Comparison of ENCODE assay signal across 13 cellular contexts in genomic region chr12:12534134-12534866, GRCh38. TPM values are rescaled to one million over a fixed set of nuclear protein-coding genes. Genes with fewer than 3 reads are reported as not detected.
DNase-seq lines count a peak whose midpoint lies in the region; ATAC-seq and TF ChIP-seq lines count a peak whose summit lies in the region.
"Had no signal": no experiment of that assay in that cellular context is flagged by ENCODE, and none has a peak within 500 bp of the region (broad histone marks: within the 10 kb centered on the region; RNA-seq: fewer than 3 reads in every experiment).

No MANE protein-coding gene starts in this region.

- BruUV-seq in PC-9 (replicated peaks; lab: Mats Ljungman, UMichigan), result no TSS peak

- H3F3A ChIP-seq in PC-9 (ENCODE audit: insufficient read depth, low read depth), result no peaks in the 10 kb centered on the region

- peaks cover 20 to 37% (median 31%) of the 10 kb centered on the region in 3 donors for H3K4me1 Mint-ChIP-seq in CD8-positive, alpha-beta memory T cell
- H3K4me1 Mint-ChIP-seq in progenitor cell of endocrine pancreas (ENCODE audit: low read depth), result peaks cover 25% of the 10 kb centered on the region

- 0 out of 2 replicates have a peak, but pooled peaks cover 3% of the 10 kb centered on the region for H4K20me1 ChIP-seq in PC-9 (ENCODE audit: insufficient read depth)

- no peaks in the 10 kb centered on the region for H3K36me3 ChIP-seq in CD8-positive, alpha-beta memory T cell (ENCODE audit: insufficient read depth, low read length)
- no peaks in the 10 kb centered on the region for H3K36me3 ChIP-seq in PC-9 (ENCODE audit: low read depth)
- no peaks in the 10 kb centered on the region for H3K36me3 ChIP-seq in heart left ventricle
- H3K36me3 ChIP-seq: suprapubic skin had no signal

- intact Hi-C loops in PC-9 (cut with micrococcal nuclease; ENCODE audit: unreplicated experiment) (no loop called here), heart left ventricle (cut with DNase I) (no loop called here), lower leg skin (cut with DNase I; ENCODE audit: low total_unique reads) (no loop called here)

- TF ChIP-seq POLR2A in heart left ventricle (IDR thresholded peaks at IDR 0.05) (no peak), lower leg skin (IDR thresholded peaks at IDR 0.05) (no peak)

- H3K27ac Mint-ChIP-seq in CD8-positive, alpha-beta memory T cell, result peak overlapping the region in 5 of 8 donors; percentile 17 to 92 (median 57)
- H3K27ac Mint-ChIP-seq in progenitor cell of endocrine pancreas, result peak overlapping the region; percentile 66

- CTCF ChIA-PET in CD8-positive, alpha-beta memory T cell (lab: Charles Lee), result no interaction called here
- CTCF ChIA-PET in PC-9 (lab: Charles Lee), result no interaction called here

- no peaks in the 10 kb centered on the region for H3K9me2 ChIP-seq in PC-9 (ENCODE audit: insufficient read depth)

- no peak overlapping the region for H3K4me3 Mint-ChIP-seq in CD8-positive, alpha-beta memory T cell
- no peak overlapping the region for H3K4me3 Mint-ChIP-seq in progenitor cell of endocrine pancreas (ENCODE audit: low read depth)

- H3K4me3 ChIP-seq in CD8-positive, alpha-beta memory T cell (ENCODE audit: low read length), result no peak overlapping the region
- H3K4me3 ChIP-seq in PC-9 (no peak overlapping the region), heart left ventricle (no peak overlapping the region), lower leg skin (ENCODE audit: low read depth, poor library complexity, severe bottlenecking) (no peak overlapping the region)
- H3K4me3 ChIP-seq: suprapubic skin had no signal

- ATAC-seq in heart left ventricle (peak; percentile 23 to 74 (median 66)), HG02610 (IDR thresholded peaks at IDR 0.05; ENCODE audit: unreplicated experiment) (no peak)

- H3K27ac ChIP-seq in CD8-positive, alpha-beta memory T cell (ENCODE audit: low read depth, low read length), result no peak overlapping the region
- H3K27ac ChIP-seq in PC-9, result peak overlapping the region; percentile 41; the same call in 1 of the 2 replicates
- peak overlapping the region in 11 of 12 donors; percentile 54 to 75 (median 71) for H3K27ac ChIP-seq in heart left ventricle
- H3K27ac ChIP-seq: suprapubic skin had no signal

- no peaks in the 10 kb centered on the region for H3K4me1 ChIP-seq in CD8-positive, alpha-beta memory T cell (ENCODE audit: insufficient read depth, low read length)
- H3K4me1 ChIP-seq in PC-9 (replicated peaks; ENCODE audit: insufficient read depth) (peaks cover 11% of the 10 kb centered on the region), heart left ventricle (peaks cover 4 to 53% (median 38%) of the 10 kb centered on the region in 12 donors)

- no peak for TF ChIP-seq CTCF in PC-9 (conservative IDR thresholded peaks at IDR 0.05)
- peak in 1 of 12 donors; percentile 16 for TF ChIP-seq CTCF in heart left ventricle (IDR thresholded peaks at IDR 0.05)
- no peak for TF ChIP-seq CTCF in progenitor cell of endocrine pancreas (IDR thresholded peaks at IDR 0.05; ENCODE audit: unreplicated experiment)
- no peak for TF ChIP-seq CTCF in lower leg skin (IDR thresholded peaks at IDR 0.05)

- no peaks in the 10 kb centered on the region for H3K27me3 Mint-ChIP-seq in CD8-positive, alpha-beta memory T cell
- no peaks in the 10 kb centered on the region for H3K27me3 Mint-ChIP-seq in progenitor cell of endocrine pancreas

- H2AFZ ChIP-seq in PC-9, result no peak overlapping the region

- DNase-seq in CD8-positive, alpha-beta memory T cell, result no peak
- no peak for DNase-seq in PC-9
- DNase-seq in heart left ventricle, result no peak
- no peak for DNase-seq in progenitor cell of endocrine pancreas (ENCODE audit: low spot score, unreplicated experiment)
- no peak for DNase-seq in NCI-H2196 treated with DMSO at 0.1 percent for 48 hours (lab: John Stamatoyannopoulos, UW; ENCODE audit: unreplicated experiment)
- no peak for DNase-seq in lower leg skin (ENCODE audit: low spot score in 2 of 2)
- no peak for DNase-seq in AG08395 (ENCODE audit: low spot score)
- DNase-seq: dermis blood vessel endothelial cell; NCI-H524 treated with DMSO at 0.1 percent for 48 hours; stimulated activated CD4-positive, alpha-beta T cell treated with anti-CD3 and anti-CD28 coated beads, Interleukin-1b, Interleukin-23, amount 100 ng/mL, for 48 hours; T-helper 2 cell had no signal

- no peaks in the 10 kb centered on the region for H3K9me3 ChIP-seq in CD8-positive, alpha-beta memory T cell (ENCODE audit: low read length)
- H3K9me3 ChIP-seq in PC-9 (ENCODE audit: insufficient read depth, low read depth), result no peaks in the 10 kb centered on the region
- no peaks in the 10 kb centered on the region for H3K9me3 ChIP-seq in heart left ventricle
- H3K9me3 ChIP-seq: suprapubic skin had no signal

- no peak overlapping the region for H3K4me2 ChIP-seq in PC-9

- no peaks in the 10 kb centered on the region for H3K79me2 ChIP-seq in PC-9 (ENCODE audit: low read depth)

- peaks cover 0 to 7% (median 0%) of the 10 kb centered on the region in 3 donors for H3K36me3 Mint-ChIP-seq in CD8-positive, alpha-beta memory T cell
- H3K36me3 Mint-ChIP-seq in progenitor cell of endocrine pancreas (ENCODE audit: insufficient read depth), result peaks cover 2% of the 10 kb centered on the region

- no peaks in the 10 kb centered on the region for H3K9me3 Mint-ChIP-seq in CD8-positive, alpha-beta memory T cell
- H3K9me3 Mint-ChIP-seq in progenitor cell of endocrine pancreas (ENCODE audit: low read depth), result no peaks in the 10 kb centered on the region

- WGBS in heart left ventricle, 4 donors, result 38 to 46% (median 42%) methylated on average over 8 of the region's 8 CpGs
- WGBS in lower leg skin, 2 donors, result 79 to 88% methylated on average over 8 of the region's 8 CpGs

- POLR2A ChIA-PET in CD8-positive, alpha-beta memory T cell (lab: Charles Lee), result no interaction called here
- POLR2A ChIA-PET in PC-9 (lab: Charles Lee; ENCODE audit: unreplicated experiment), result interaction anchor here (0.5 kb wide), 1 partner anchor 20 kb away, joined by 6 read pairs; no protein-coding TSS in a partner anchor

- H3K27me3 ChIP-seq in CD8-positive, alpha-beta memory T cell (ENCODE audit: insufficient read depth, low read length, poor library complexity, severe bottlenecking), result no peaks in the 10 kb centered on the region
- no peaks in the 10 kb centered on the region for H3K27me3 ChIP-seq in PC-9 (ENCODE audit: insufficient read depth, low read depth)
- no peaks in the 10 kb centered on the region for H3K27me3 ChIP-seq in heart left ventricle
- H3K27me3 ChIP-seq: suprapubic skin had no signal

RNA-seq across cellular contexts. Expression of gene DUSP16, which starts 28.4 kb away (rescaled TPM):
- total RNA-seq in CD8-positive, alpha-beta memory T cell, result 10 to 100 TPM; 37.5 to 41.2 TPM
- polyA plus RNA-seq in CD8-positive, alpha-beta memory T cell, result 10.3 TPM
- total RNA-seq in PC-9 (2021) (23.6 and 24.8 TPM in 2 replicates), heart left ventricle (10 to 100 TPM in 8 of 9 donors, 1 to 10 TPM in 1; 9.7 to 24.7 (median 15.5) TPM), progenitor cell of endocrine pancreas (67.5 and 74.6 TPM in 2 replicates), lower leg skin (10 to 100 TPM; 15.3 to 29.0 (median 25.0) TPM)
- 10 to 100 TPM in 1 of 2 donors, 1 to 10 TPM in 1; 2.5 to 10.4 TPM for polyA plus RNA-seq in heart left ventricle
